Comparison of ENCODE assay signal across 8 cellular contexts in the genomic region with DNA sequence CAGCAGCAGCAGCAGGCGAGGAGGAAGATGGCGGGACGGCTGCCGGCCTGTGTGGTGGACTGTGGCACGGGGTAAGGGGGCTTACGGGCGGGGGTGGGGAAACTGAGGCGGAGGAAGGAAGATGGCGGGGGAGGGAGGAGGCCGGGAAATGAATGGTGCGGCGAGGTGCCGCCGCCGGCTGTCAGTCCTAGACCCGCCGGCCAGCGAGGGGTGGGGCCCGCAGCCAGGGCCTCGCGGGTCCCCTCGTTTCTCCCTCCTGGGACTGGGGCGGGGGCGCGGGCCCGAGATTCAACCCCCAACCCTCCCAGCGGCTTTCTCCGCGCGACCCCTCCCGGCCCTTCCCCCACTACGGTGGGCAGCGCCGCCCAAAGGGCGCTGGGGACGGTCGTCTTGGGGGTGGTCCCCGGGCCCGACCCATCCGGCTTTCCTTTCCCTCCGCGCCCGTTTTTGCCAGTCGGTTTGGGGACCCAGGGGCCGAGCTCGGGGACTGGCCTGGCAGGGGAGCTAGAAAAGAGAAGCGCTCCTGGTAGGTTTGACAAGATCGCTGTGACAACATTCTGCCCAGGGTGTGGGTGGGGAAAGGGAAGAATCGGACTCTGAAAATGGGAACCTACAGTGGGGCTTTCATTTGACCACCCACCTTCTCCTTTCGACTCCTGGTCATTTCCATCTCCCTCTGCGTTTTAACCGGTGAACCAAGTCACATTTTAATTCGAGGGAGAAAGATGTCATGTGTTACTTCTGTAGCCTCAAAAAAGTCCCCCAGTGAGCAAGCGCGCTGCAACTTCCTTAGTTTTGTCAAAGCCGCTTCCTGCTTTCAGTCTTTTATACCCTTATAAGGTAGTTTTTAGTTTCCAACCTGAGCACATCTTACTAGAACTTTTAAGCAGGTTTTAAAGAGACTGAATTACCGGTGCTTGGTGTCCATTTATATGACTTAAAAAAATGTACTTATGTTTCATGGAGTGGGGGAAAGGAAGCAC. TPM values are rescaled to one million over a fixed set of nuclear protein-coding genes. Genes with fewer than 3 reads are reported as not detected.
DNase-seq lines count a peak whose midpoint lies in the region; FAIRE-seq and TF ChIP-seq lines count a peak whose summit lies in the region.

No MANE protein-coding gene starts in this region.

- H3K79me2 ChIP-seq in mammary epithelial cell (ENCODE audit: insufficient read depth, low read length): peaks cover 78% of the 10 kb centered on the region

- peaks cover 60% of the 10 kb centered on the region for H3K4me1 ChIP-seq in mammary epithelial cell (ENCODE audit: insufficient read depth, low read length)

- H3K4me2 ChIP-seq in mammary epithelial cell (ENCODE audit: insufficient read depth, low read depth, low read length): peak overlapping the region; percentile 87

- intact Hi-C loops in mammary epithelial cell (cut with micrococcal nuclease): loop anchor here (5.0 kb wide), 1 partner anchor 37 kb away; no protein-coding TSS in a partner anchor

- H3K9ac ChIP-seq in mammary epithelial cell (ENCODE audit: insufficient read depth, low read length): peak overlapping the region; percentile 92

- peak overlapping the region; percentile 80 for H2AFZ ChIP-seq in mammary epithelial cell (ENCODE audit: low read depth, low read length)

- no peak for FAIRE-seq in HTR-8/SVneo (lab: Jason Lieb, UNC)

- H3K9me3 ChIP-seq in MG63 (no peaks in the 10 kb centered on the region), mammary epithelial cell (replicated peaks; ENCODE audit: insufficient read depth, low read length) (no peaks in the 10 kb centered on the region)

- dilution Hi-C loops in mammary epithelial cell (cut with HindIII; ENCODE audit: low sequenced_read_pairs): no loop called here

- 0% methylated on average over 14 of the region's 57 CpGs for WGBS in mammary epithelial cell (ENCODE audit: low coverage, missing lambda C conversion rate)

- H3K36me3 ChIP-seq in MG63 (peaks cover 25% of the 10 kb centered on the region), mammary epithelial cell (ENCODE audit: insufficient read depth, low read length) (peaks cover 2% of the 10 kb centered on the region)

- no peaks in the 10 kb centered on the region for H4K20me1 ChIP-seq in mammary epithelial cell (ENCODE audit: insufficient read depth, low read length)

- TF ChIP-seq CTCF in VCaP (conservative IDR thresholded peaks at IDR 0.05) (no peak), mammary epithelial cell (conservative IDR thresholded peaks at IDR 0.05 in 1 of 2, IDR thresholded peaks at IDR 0.05 in 1 of 2; ENCODE audit: extremely low read depth in 1 of 2, insufficient read depth in 1 of 2, low read depth in 1 of 2, low read length in 2 of 2) (no peak)

- H3K27ac ChIP-seq in VCaP: peak overlapping the region; percentile 92
- H3K27ac ChIP-seq in mammary epithelial cell (ENCODE audit: insufficient read depth, low read depth, low read length): peak overlapping the region; percentile 88

- BruUV-seq in mammary epithelial cell (replicated peaks; lab: Mats Ljungman, UMichigan): TSS peak; percentile 44

- H3K27me3 ChIP-seq in MG63 (no peaks in the 10 kb centered on the region), mammary epithelial cell (ENCODE audit: insufficient read depth, low read length) (no peaks in the 10 kb centered on the region)

- H3K4me3 ChIP-seq in MG63 (peak overlapping the region; percentile 94), mammary epithelial cell (replicated peaks in 1 of 3; ENCODE audit: insufficient read depth in 1 of 3, low read depth in 2 of 3, low read length in 3 of 3) (peak overlapping the region; percentile 98 to 100 (median 98))

- peak; percentile 76 for DNase-seq in GF-D8 (lab: John Stamatoyannopoulos, UW)
- DNase-seq in H4 (ENCODE audit: low spot score): peak; percentile 81
- peak; percentile 34 for DNase-seq in MG63
- peak; percentile 83 for DNase-seq in mammary epithelial cell
- DNase-seq in inferior parietal cortex (ENCODE audit: extremely low spot score): peak; percentile 81
- peak; percentile 58 to 72 (median 62) for DNase-seq in stimulated activated CD4-positive, alpha-beta T cell treated with anti-CD3 and anti-CD28 coated beads, Interleukin-12 subunit alpha, Interleukin-12 subunit beta, amount 100 ng/mL, for 48 hours (ENCODE audit: low read depth in 2 of 3, low spot score in 1 of 3)
- DNase-seq in HTR-8/SVneo (ENCODE audit: insufficient read length, low spot score): no peak

- in situ Hi-C loops in mammary epithelial cell (cut with MboI; ENCODE audit: low sequenced_read_pairs in 2 of 2): loop anchor here in 1 of 2 donors (10.0 kb wide), 1 partner anchor 136 kb away; a partner anchor contains a TSS

- CTCF ChIA-PET in mammary epithelial cell (lab: Charles Lee; ENCODE audit: low non-redundant PET): no interaction called here

RNA-seq across cellular contexts. Expression of a gene that starts 0.7 kb away (rescaled TPM):
- total RNA-seq in H4 (2014; rRNA removed; shearing (Covaris generic)): 307 and 351 TPM in 2 replicates
- total RNA-seq in MG63 (2014; rRNA removed; shearing (Covaris generic); ENCODE audit: low replicate concordance): 378 and 428 TPM in 2 replicates
- total RNA-seq in mammary epithelial cell: 100 to 1,000 TPM; 261 to 358 TPM
- 170 TPM for polyA plus RNA-seq in mammary epithelial cell
- polyA minus RNA-seq in mammary epithelial cell: 128 TPM
